Comparison of ENCODE assay signal across 24 cellular contexts in the genomic region with DNA sequence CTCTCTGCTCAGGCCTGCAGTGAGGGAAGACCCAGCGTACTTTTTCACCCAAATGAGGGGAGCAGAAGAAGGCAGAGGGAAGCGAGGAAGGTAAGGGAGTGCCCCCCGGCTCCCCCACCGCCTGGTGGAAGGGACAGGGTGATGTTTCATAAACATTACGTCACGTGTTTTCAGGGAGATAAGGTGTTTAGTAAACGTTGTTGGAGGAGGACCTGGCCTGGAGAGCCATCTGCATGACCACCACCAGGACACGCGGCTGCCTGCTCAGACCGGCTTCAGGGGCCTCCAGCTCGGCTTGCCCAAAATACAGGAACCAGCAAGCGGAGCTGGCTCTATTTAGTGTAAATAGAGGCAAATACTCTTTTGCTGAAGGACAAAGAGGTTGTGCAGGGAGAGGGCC. TPM values are rescaled to one million over a fixed set of nuclear protein-coding genes. Genes with fewer than 3 reads are reported as not detected.
"Had no signal": no experiment of that assay in that cellular context is flagged by ENCODE, and none has a peak within 500 bp of the region (broad histone marks: within the 10 kb centered on the region; RNA-seq: fewer than 3 reads in every experiment).

No MANE protein-coding gene starts in this region.

- H3K9me3 ChIP-seq: SK-N-SH had no signal

- FAIRE-seq: RCC 7860 had no signal

- H3K9ac ChIP-seq: KMS-11, SK-N-SH had no signal

- DNase-seq: IMR-90, Kasumi-1, MM.1S, NCI-H1092 treated with DMSO at 0.1 percent for 48 hours, NCI-H1436, NCI-H187, NCI-H2029, NCI-H2081 treated with DMSO at 0.1 percent for 48 hours, NCI-H2171, NCI-H226, NCI-H446, NCI-H510A, NCI-H524 treated with DMSO at 0.1 percent for 48 hours, NCI-H69, NCI-H774, Right ventricle myocardium superior, RPMI8226, SK-N-SH, SW 1271 had no signal

- H3K27ac ChIP-seq: KMS-11 had no signal

- H3K4me2 ChIP-seq: KMS-11, SK-N-SH had no signal

RNA-seq across cellular contexts. Expression of a gene that starts 40.0 kb away (rescaled TPM):
- total RNA-seq: HT-29, IMR-90, M059J, SK-MEL-5 had no signal
- polyA plus RNA-seq: IMR-90, SK-N-SH had no signal
